In the genomic region with DNA sequence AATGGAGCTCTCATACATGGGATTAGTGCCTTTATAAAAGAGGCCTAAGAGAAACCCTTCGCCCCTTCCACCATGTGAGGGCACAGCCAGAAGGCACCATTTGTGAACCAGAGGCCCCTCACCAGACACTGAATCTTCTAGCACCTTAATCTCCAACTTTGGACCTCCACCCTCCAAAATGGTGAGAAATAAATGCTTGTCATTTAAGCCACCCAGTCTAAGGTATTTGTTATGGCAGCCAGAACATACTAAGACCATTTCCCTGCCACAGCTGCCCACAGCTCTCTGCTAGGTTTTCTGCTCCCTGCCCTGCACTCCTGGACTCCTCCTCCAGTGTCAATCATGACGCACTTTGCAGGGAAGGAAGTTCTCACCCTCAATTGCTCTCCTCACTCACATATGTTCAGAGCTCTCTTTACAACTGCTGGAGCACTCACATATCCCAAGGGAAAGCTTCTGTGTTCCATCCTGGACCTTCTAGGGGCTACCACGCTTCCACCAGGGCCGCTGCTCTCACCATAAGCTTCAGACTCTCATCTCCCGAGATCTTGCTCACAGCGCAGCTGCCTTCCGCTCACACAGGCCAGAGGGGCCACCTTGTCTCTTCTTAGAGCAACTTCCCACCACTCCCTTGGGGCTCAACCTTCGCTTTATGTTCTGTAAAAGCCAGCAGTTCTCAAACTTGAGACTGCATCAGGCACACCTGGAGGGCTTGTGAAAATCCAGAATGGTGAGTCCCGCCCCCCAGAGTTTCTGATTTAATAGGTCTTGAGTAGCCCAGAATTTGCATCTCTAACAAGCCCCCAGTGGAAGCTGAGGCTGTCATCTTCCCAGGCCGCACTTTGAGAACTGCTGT, we compare ENCODE assay signal across 1 cellular context.
TF ChIP-seq lines count a peak whose summit lies in the region.

No MANE protein-coding gene starts in this region.

TF ChIP-seq in GM12878, 131 proteins besides CTCF, POLR2A, EP300 and RAD21 (continued from another document):
- TF ChIP-seq, protein P1, sequence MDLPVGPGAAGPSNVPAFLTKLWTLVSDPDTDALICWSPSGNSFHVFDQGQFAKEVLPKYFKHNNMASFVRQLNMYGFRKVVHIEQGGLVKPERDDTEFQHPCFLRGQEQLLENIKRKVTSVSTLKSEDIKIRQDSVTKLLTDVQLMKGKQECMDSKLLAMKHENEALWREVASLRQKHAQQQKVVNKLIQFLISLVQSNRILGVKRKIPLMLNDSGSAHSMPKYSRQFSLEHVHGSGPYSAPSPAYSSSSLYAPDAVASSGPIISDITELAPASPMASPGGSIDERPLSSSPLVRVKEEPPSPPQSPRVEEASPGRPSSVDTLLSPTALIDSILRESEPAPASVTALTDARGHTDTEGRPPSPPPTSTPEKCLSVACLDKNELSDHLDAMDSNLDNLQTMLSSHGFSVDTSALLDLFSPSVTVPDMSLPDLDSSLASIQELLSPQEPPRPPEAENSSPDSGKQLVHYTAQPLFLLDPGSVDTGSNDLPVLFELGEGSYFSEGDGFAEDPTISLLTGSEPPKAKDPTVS (IDR thresholded peaks at IDR 0.05; ENCODE audit: low read depth, low read length) = 0 out of 2 replicates have a peak, but pooled peaks have one; percentile 40
- TF ChIP-seq IKZF2 (IDR thresholded peaks at IDR 0.05) (peak; percentile 83 to 87), SMARCA5 (IDR thresholded peaks at IDR 0.05) (no peak), CHD1 (IDR thresholded peaks at IDR 0.05; ENCODE audit: low read depth, low read length) (0 out of 2 replicates have a peak, but pooled peaks have one; percentile 37), POLR2AphosphoS5 (IDR thresholded peaks at IDR 0.05; ENCODE audit: low read length) (peak; percentile 94), ASH2L (IDR thresholded peaks at IDR 0.05; ENCODE audit: borderline replicate concordance, low read depth) (no peak), BRCA1 (IDR thresholded peaks at IDR 0.05; ENCODE audit: low read depth, low read length) (peak; percentile 65), FOXM1 (IDR thresholded peaks at IDR 0.05; ENCODE audit: low read depth, low read length) (no peak), SREBF1 (IDR thresholded peaks at IDR 0.05; ENCODE audit: low read length) (no peak), NR2F1 (conservative IDR thresholded peaks at IDR 0.05) (peak; percentile 37; the same call in 1 of the 2 replicates), TBL1XR1 (IDR thresholded peaks at IDR 0.05; ENCODE audit: low read depth, low read length) (peak; percentile 47; the same call in 1 of the 2 replicates), TAF1 (IDR thresholded peaks at IDR 0.05; ENCODE audit: borderline replicate concordance, low read depth, low read length) (peak; percentile 76), PAX5 (IDR thresholded peaks at IDR 0.05; ENCODE audit: borderline replicate concordance, low read depth, low read length) (peak; percentile 60), SIN3A (IDR thresholded peaks at IDR 0.05; ENCODE audit: low read depth, low read length) (no peak), BCL11A (IDR thresholded peaks at IDR 0.05; ENCODE audit: low read depth, low read length) (0 out of 2 replicates have a peak, but pooled peaks have one; percentile 48), ZNF207 (IDR thresholded peaks at IDR 0.05; ENCODE audit: borderline replicate concordance) (peak; percentile 74), NBN (IDR thresholded peaks at IDR 0.05) (peak; percentile 93), HDGF (IDR thresholded peaks at IDR 0.05) (peak; percentile 60; the same call in 1 of the 2 replicates), CREM (IDR thresholded peaks at IDR 0.05; ENCODE audit: low read depth) (peak; percentile 82), RELA (IDR thresholded peaks at IDR 0.05; ENCODE audit: borderline replicate concordance, partially characterized antibody) (peak; percentile 37), ZSCAN29 (IDR thresholded peaks at IDR 0.05) (no peak), RAD51 (IDR thresholded peaks at IDR 0.05) (no peak), CHD2 (IDR thresholded peaks at IDR 0.05; ENCODE audit: borderline replicate concordance, low read depth, low read length) (peak; percentile 76; the same call in 1 of the 2 replicates), DPF2 (IDR thresholded peaks at IDR 0.05) (peak; percentile 56), SMAD5 (IDR thresholded peaks at IDR 0.05; ENCODE audit: low read depth) (peak; percentile 95), CEBPB (IDR thresholded peaks at IDR 0.05; ENCODE audit: borderline replicate concordance in 1 of 2, low read depth in 2 of 2, low read length in 2 of 2) (no peak), MEF2A (IDR thresholded peaks at IDR 0.05; ENCODE audit: insufficient read depth, low read depth, low read length) (no peak), YBX1 (IDR thresholded peaks at IDR 0.05) (0 out of 2 replicates have a peak, but pooled peaks have one; percentile 81), SPI1 (IDR thresholded peaks at IDR 0.05; ENCODE audit: borderline replicate concordance, insufficient read depth, low read depth, low read length) (peak; percentile 44; the same call in 1 of the 2 replicates)
- TF ChIP-seq, protein P2, sequence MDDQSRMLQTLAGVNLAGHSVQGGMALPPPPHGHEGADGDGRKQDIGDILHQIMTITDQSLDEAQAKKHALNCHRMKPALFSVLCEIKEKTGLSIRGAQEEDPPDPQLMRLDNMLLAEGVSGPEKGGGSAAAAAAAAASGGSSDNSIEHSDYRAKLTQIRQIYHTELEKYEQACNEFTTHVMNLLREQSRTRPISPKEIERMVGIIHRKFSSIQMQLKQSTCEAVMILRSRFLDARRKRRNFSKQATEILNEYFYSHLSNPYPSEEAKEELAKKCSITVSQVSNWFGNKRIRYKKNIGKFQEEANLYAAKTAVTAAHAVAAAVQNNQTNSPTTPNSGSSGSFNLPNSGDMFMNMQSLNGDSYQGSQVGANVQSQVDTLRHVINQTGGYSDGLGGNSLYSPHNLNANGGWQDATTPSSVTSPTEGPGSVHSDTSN (IDR thresholded peaks at IDR 0.05; ENCODE audit: insufficient replicate concordance, low read depth, low read length) = peak; percentile 94
- TF ChIP-seq, protein P3, sequence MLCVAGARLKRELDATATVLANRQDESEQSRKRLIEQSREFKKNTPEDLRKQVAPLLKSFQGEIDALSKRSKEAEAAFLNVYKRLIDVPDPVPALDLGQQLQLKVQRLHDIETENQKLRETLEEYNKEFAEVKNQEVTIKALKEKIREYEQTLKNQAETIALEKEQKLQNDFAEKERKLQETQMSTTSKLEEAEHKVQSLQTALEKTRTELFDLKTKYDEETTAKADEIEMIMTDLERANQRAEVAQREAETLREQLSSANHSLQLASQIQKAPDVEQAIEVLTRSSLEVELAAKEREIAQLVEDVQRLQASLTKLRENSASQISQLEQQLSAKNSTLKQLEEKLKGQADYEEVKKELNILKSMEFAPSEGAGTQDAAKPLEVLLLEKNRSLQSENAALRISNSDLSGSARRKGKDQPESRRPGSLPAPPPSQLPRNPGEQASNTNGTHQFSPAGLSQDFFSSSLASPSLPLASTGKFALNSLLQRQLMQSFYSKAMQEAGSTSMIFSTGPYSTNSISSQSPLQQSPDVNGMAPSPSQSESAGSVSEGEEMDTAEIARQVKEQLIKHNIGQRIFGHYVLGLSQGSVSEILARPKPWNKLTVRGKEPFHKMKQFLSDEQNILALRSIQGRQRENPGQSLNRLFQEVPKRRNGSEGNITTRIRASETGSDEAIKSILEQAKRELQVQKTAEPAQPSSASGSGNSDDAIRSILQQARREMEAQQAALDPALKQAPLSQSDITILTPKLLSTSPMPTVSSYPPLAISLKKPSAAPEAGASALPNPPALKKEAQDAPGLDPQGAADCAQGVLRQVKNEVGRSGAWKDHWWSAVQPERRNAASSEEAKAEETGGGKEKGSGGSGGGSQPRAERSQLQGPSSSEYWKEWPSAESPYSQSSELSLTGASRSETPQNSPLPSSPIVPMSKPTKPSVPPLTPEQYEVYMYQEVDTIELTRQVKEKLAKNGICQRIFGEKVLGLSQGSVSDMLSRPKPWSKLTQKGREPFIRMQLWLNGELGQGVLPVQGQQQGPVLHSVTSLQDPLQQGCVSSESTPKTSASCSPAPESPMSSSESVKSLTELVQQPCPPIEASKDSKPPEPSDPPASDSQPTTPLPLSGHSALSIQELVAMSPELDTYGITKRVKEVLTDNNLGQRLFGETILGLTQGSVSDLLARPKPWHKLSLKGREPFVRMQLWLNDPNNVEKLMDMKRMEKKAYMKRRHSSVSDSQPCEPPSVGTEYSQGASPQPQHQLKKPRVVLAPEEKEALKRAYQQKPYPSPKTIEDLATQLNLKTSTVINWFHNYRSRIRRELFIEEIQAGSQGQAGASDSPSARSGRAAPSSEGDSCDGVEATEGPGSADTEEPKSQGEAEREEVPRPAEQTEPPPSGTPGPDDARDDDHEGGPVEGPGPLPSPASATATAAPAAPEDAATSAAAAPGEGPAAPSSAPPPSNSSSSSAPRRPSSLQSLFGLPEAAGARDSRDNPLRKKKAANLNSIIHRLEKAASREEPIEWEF (IDR thresholded peaks at IDR 0.05; ENCODE audit: insufficient replicate concordance, low read depth, low read length) = peak; percentile 69
- TF ChIP-seq, protein P4, sequence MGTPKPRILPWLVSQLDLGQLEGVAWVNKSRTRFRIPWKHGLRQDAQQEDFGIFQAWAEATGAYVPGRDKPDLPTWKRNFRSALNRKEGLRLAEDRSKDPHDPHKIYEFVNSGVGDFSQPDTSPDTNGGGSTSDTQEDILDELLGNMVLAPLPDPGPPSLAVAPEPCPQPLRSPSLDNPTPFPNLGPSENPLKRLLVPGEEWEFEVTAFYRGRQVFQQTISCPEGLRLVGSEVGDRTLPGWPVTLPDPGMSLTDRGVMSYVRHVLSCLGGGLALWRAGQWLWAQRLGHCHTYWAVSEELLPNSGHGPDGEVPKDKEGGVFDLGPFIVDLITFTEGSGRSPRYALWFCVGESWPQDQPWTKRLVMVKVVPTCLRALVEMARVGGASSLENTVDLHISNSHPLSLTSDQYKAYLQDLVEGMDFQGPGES (IDR thresholded peaks at IDR 0.05) = no peak
- TF ChIP-seq, protein P5, sequence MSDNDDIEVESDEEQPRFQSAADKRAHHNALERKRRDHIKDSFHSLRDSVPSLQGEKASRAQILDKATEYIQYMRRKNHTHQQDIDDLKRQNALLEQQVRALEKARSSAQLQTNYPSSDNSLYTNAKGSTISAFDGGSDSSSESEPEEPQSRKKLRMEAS (IDR thresholded peaks at IDR 0.05; ENCODE audit: low read depth, low read length) = no peak
- TF ChIP-seq, protein P6, sequence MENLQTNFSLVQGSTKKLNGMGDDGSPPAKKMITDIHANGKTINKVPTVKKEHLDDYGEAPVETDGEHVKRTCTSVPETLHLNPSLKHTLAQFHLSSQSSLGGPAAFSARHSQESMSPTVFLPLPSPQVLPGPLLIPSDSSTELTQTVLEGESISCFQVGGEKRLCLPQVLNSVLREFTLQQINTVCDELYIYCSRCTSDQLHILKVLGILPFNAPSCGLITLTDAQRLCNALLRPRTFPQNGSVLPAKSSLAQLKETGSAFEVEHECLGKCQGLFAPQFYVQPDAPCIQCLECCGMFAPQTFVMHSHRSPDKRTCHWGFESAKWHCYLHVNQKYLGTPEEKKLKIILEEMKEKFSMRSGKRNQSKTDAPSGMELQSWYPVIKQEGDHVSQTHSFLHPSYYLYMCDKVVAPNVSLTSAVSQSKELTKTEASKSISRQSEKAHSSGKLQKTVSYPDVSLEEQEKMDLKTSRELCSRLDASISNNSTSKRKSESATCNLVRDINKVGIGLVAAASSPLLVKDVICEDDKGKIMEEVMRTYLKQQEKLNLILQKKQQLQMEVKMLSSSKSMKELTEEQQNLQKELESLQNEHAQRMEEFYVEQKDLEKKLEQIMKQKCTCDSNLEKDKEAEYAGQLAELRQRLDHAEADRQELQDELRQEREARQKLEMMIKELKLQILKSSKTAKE (IDR thresholded peaks at IDR 0.05; ENCODE audit: low read depth, poor library complexity, severe bottlenecking) = peak; percentile 31
- TF ChIP-seq, protein P7, sequence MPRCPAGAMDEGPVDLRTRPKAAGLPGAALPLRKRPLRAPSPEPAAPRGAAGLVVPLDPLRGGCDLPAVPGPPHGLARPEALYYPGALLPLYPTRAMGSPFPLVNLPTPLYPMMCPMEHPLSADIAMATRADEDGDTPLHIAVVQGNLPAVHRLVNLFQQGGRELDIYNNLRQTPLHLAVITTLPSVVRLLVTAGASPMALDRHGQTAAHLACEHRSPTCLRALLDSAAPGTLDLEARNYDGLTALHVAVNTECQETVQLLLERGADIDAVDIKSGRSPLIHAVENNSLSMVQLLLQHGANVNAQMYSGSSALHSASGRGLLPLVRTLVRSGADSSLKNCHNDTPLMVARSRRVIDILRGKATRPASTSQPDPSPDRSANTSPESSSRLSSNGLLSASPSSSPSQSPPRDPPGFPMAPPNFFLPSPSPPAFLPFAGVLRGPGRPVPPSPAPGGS (IDR thresholded peaks at IDR 0.05; ENCODE audit: borderline replicate concordance, insufficient read depth, low read depth, low read length, poor library complexity, severe bottlenecking) = peak; percentile 96
- TF ChIP-seq, protein P8, sequence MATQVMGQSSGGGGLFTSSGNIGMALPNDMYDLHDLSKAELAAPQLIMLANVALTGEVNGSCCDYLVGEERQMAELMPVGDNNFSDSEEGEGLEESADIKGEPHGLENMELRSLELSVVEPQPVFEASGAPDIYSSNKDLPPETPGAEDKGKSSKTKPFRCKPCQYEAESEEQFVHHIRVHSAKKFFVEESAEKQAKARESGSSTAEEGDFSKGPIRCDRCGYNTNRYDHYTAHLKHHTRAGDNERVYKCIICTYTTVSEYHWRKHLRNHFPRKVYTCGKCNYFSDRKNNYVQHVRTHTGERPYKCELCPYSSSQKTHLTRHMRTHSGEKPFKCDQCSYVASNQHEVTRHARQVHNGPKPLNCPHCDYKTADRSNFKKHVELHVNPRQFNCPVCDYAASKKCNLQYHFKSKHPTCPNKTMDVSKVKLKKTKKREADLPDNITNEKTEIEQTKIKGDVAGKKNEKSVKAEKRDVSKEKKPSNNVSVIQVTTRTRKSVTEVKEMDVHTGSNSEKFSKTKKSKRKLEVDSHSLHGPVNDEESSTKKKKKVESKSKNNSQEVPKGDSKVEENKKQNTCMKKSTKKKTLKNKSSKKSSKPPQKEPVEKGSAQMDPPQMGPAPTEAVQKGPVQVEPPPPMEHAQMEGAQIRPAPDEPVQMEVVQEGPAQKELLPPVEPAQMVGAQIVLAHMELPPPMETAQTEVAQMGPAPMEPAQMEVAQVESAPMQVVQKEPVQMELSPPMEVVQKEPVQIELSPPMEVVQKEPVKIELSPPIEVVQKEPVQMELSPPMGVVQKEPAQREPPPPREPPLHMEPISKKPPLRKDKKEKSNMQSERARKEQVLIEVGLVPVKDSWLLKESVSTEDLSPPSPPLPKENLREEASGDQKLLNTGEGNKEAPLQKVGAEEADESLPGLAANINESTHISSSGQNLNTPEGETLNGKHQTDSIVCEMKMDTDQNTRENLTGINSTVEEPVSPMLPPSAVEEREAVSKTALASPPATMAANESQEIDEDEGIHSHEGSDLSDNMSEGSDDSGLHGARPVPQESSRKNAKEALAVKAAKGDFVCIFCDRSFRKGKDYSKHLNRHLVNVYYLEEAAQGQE (IDR thresholded peaks at IDR 0.05; ENCODE audit: low read depth, low read length) = no peak
